ENCODE assay signal across 9 cellular contexts in the genomic region with DNA sequence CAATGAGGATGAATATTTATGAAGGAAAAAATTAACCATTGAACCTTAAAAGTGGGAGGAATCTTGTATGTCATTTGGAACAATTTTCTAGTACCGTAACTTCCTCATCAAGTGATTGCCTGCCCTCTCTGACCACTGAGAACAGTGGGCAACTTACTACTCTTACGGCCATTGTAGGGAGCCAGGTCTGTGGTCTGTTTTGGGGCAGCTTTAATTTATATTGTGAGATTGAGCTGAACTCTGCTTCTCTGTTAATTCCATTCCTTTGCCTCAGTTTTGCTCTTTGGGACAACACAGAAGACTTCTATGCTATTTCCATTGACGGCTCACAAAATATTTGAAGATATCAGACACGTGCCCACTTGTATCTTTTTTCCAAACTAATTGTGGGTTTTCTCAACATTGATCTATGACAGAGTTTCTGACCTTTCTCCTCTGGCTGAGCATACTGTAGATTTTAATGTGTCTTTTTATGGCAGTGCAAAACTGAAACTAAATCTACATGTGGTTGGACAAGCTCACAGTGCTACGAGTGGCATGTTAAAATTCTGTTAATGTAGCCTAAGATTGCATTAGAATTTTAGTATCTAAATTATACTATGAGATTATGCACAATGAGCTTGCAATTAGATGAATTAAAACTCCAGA. TPM values are rescaled to one million over a fixed set of nuclear protein-coding genes. Genes with fewer than 3 reads are reported as not detected.
A peak's percentile ranks its signal among the peaks of the same experiment; 100 is the strongest.
DNase-seq lines count a peak whose midpoint lies in the region; ATAC-seq and TF ChIP-seq lines count a peak whose summit lies in the region.
"Had no signal": no experiment of that assay in that cellular context is flagged by ENCODE, and none has a peak within 500 bp of the region (broad histone marks: within the 10 kb centered on the region; RNA-seq: fewer than 3 reads in every experiment).

No MANE protein-coding gene starts in this region.

- TF ChIP-seq CTCF in SK-N-SH (IDR thresholded peaks at IDR 0.05) = no peak

- peak overlapping the region; percentile 39; the same call in 1 of the 2 replicates for H3K4me2 ChIP-seq in SK-N-SH

- H3K36me3 Mint-ChIP-seq in CD4-positive, alpha-beta memory T cell = no peaks in the 10 kb centered on the region

- no peak overlapping the region for H3K9ac ChIP-seq in SK-N-SH

- no peaks in the 10 kb centered on the region for H3K36me3 ChIP-seq in CD4-positive, alpha-beta memory T cell (ENCODE audit: insufficient read depth, low read length)
- no peaks in the 10 kb centered on the region for H3K36me3 ChIP-seq in SK-N-SH (replicated peaks in 1 of 2; ENCODE audit: control insufficient read depth in 1 of 2, insufficient read depth in 2 of 2, low read length in 1 of 2)
- no peaks in the 10 kb centered on the region for H3K36me3 ChIP-seq in aorta (ENCODE audit: control insufficient read depth in 1 of 2, insufficient read depth in 2 of 2, low read length in 1 of 2)

- H3K9me3 Mint-ChIP-seq in CD4-positive, alpha-beta memory T cell = peaks cover 0 to 2% (median 0%) of the 10 kb centered on the region in 8 donors
- H3K9me3 Mint-ChIP-seq: neural crest cell had no signal

- no peaks in the 10 kb centered on the region for H3K9me3 ChIP-seq in CD4-positive, alpha-beta memory T cell (ENCODE audit: control insufficient read depth in 1 of 2, low read length in 2 of 2)
- H3K9me3 ChIP-seq in SK-N-SH (no peaks in the 10 kb centered on the region), aorta (ENCODE audit: control insufficient read depth, low read length) (no peaks in the 10 kb centered on the region)

- intact Hi-C loops in CD4-positive, alpha-beta memory T cell (cut with micrococcal nuclease) = no loop called here
- intact Hi-C loops in aorta (cut with DNase I) = no loop called here

- peak in 3 of 5 donors; percentile 9 to 21 (median 17) for DNase-seq in CD4-positive, alpha-beta memory T cell
- no peak for DNase-seq in SK-N-SH
- peak; percentile 18 for DNase-seq in kidney tubule cell (ENCODE audit: low spot score)
- no peak for DNase-seq in G401 (ENCODE audit: low spot score)
- DNase-seq in iPS-NIHi7 (ENCODE audit: extremely low spot score) = no peak
- no peak for DNase-seq in NCI-H1048 (lab: John Stamatoyannopoulos, UW)
- no peak for DNase-seq in aorta

- peak overlapping the region; percentile 48; the same call in 1 of the 2 replicates for H2AFZ ChIP-seq in SK-N-SH (ENCODE audit: low read depth)

- H3K79me2 ChIP-seq in SK-N-SH (ENCODE audit: insufficient read depth) = no peaks in the 10 kb centered on the region

- CTCF ChIA-PET in CD4-positive, alpha-beta memory T cell (lab: Charles Lee; ENCODE audit: partially characterized antibody) = interaction anchor here (1.2 to 1.3 kb wide), 2 partner anchors 25 to 157 kb away, joined by 3 read pairs; no protein-coding TSS in a partner anchor
- CTCF ChIA-PET in SK-N-SH (lab: Yijun Ruan, JAX) = interaction anchor here (0.7 to 1.4 kb wide), 2 partner anchors 583 to 1553 kb away, joined by 3 read pairs; no protein-coding TSS in a partner anchor

- no peaks in the 10 kb centered on the region for H3K27me3 Mint-ChIP-seq in CD4-positive, alpha-beta memory T cell

- peak overlapping the region in 5 of 7 donors; percentile 59 to 92 (median 78) for H3K27ac Mint-ChIP-seq in CD4-positive, alpha-beta memory T cell

- peak overlapping the region; percentile 25 to 29 for H3K4me3 ChIP-seq in CD4-positive, alpha-beta memory T cell (ENCODE audit: low read length in 2 of 2)
- no peak overlapping the region for H3K4me3 ChIP-seq in SK-N-SH (ENCODE audit: low read depth in 2 of 2, low read length in 1 of 2)
- no peak overlapping the region for H3K4me3 ChIP-seq in aorta (ENCODE audit: low read length in 2 of 2)

- peaks cover 6% of the 10 kb centered on the region for H3K4me1 ChIP-seq in CD4-positive, alpha-beta memory T cell (ENCODE audit: insufficient read depth, low read length)
- peaks cover 4 to 5% of the 10 kb centered on the region in 2 experiments; a peak in 1 of 4 replicates for H3K4me1 ChIP-seq in SK-N-SH (ENCODE audit: control insufficient read depth in 1 of 2, insufficient read depth in 2 of 2, low read depth in 1 of 2, low read length in 1 of 2)
- H3K4me1 ChIP-seq in aorta (ENCODE audit: control insufficient read depth in 1 of 2, insufficient read depth in 2 of 2, low read length in 2 of 2) = no peaks in the 10 kb centered on the region

- TF ChIP-seq EP300 in SK-N-SH (IDR thresholded peaks at IDR 0.05; ENCODE audit: borderline replicate concordance in 1 of 2, low read depth in 1 of 2, low read length in 1 of 2) = no peak

- H3F3A ChIP-seq in SK-N-SH (replicated peaks; ENCODE audit: insufficient read depth) = no peaks in the 10 kb centered on the region

- 90% methylated on average over 5 of the region's 5 CpGs for WGBS in SK-N-SH (ENCODE audit: low lambda C conversion rate)
- WGBS in aorta, 2 donors = 32 to 33% methylated on average over 5 of the region's 5 CpGs

- no peaks in the 10 kb centered on the region for H3K9me2 ChIP-seq in SK-N-SH

- peaks cover 6 to 8% (median 7%) of the 10 kb centered on the region in 4 donors for H3K4me1 Mint-ChIP-seq in CD4-positive, alpha-beta memory T cell
- H3K4me1 Mint-ChIP-seq: neural crest cell had no signal

- peak overlapping the region; percentile 47 to 88 (median 82) for H3K4me3 Mint-ChIP-seq in CD4-positive, alpha-beta memory T cell
- H3K4me3 Mint-ChIP-seq: neural crest cell had no signal

- in situ Hi-C loops in G401 (cut with HindIII; ENCODE audit: low sequenced_read_pairs) = no loop called here

- no peak overlapping the region for H3K27ac ChIP-seq in CD4-positive, alpha-beta memory T cell (ENCODE audit: low read depth, low read length)
- H3K27ac ChIP-seq in SK-N-SH (ENCODE audit: low read depth in 2 of 2, low read length in 1 of 2) (no peak overlapping the region; a peak in 1 of 4 replicates), aorta (ENCODE audit: low read depth in 1 of 2, low read length in 2 of 2) (no peak overlapping the region)

- POLR2A ChIA-PET in CD4-positive, alpha-beta memory T cell (lab: Charles Lee; ENCODE audit: partially characterized antibody) = interaction anchor here (0.6 kb wide), 1 partner anchor 76 kb away, joined by 3 read pairs; no protein-coding TSS in a partner anchor
- POLR2A ChIA-PET in SK-N-SH (lab: Yijun Ruan, JAX) = no interaction called here

- no peaks in the 10 kb centered on the region for H4K20me1 ChIP-seq in SK-N-SH (ENCODE audit: insufficient read depth)

- H3K27me3 ChIP-seq in CD4-positive, alpha-beta memory T cell (ENCODE audit: insufficient read depth, low read length) = no peaks in the 10 kb centered on the region
- H3K27me3 ChIP-seq in SK-N-SH (ENCODE audit: insufficient read depth) (no peaks in the 10 kb centered on the region), aorta (ENCODE audit: control insufficient read depth in 1 of 2, insufficient read depth in 2 of 2, low read length in 1 of 2) (no peaks in the 10 kb centered on the region)

- TF ChIP-seq RAD21 in SK-N-SH (IDR thresholded peaks at IDR 0.05; ENCODE audit: low read length) = no peak

- ATAC-seq in GM21576 (IDR thresholded peaks at IDR 0.05; ENCODE audit: unreplicated experiment) (peak; percentile 81), aorta (ENCODE audit: low FRiP score) (no peak)

TF ChIP-seq in SK-N-SH, 30 proteins besides CTCF, POLR2A, EP300 and RAD21:
- TF ChIP-seq SMC3 (IDR thresholded peaks at IDR 0.05; ENCODE audit: low read depth, low read length) = no peak
- TF ChIP-seq, protein P1, sequence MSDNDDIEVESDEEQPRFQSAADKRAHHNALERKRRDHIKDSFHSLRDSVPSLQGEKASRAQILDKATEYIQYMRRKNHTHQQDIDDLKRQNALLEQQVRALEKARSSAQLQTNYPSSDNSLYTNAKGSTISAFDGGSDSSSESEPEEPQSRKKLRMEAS (IDR thresholded peaks at IDR 0.05; ENCODE audit: low read depth) = no peak
- no peak for TF ChIP-seq SIN3A (IDR thresholded peaks at IDR 0.05; ENCODE audit: borderline replicate concordance, low read depth, low read length)
- TF ChIP-seq, protein P2, sequence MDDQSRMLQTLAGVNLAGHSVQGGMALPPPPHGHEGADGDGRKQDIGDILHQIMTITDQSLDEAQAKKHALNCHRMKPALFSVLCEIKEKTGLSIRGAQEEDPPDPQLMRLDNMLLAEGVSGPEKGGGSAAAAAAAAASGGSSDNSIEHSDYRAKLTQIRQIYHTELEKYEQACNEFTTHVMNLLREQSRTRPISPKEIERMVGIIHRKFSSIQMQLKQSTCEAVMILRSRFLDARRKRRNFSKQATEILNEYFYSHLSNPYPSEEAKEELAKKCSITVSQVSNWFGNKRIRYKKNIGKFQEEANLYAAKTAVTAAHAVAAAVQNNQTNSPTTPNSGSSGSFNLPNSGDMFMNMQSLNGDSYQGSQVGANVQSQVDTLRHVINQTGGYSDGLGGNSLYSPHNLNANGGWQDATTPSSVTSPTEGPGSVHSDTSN (IDR thresholded peaks at IDR 0.05) = no peak

RNA-seq across cellular contexts. Expression of a gene that starts 27.8 kb away (rescaled TPM):
- 10 to 100 TPM; 23.1 to 24.1 TPM for total RNA-seq in CD4-positive, alpha-beta memory T cell
- 10 to 100 TPM; 26.0 to 39.5 TPM for polyA plus RNA-seq in CD4-positive, alpha-beta memory T cell
- polyA plus RNA-seq in SK-N-SH (2012; rRNA removed) = 3.0 and 3.8 TPM in 2 replicates
- 3.8 and 4.3 TPM in 2 replicates for polyA plus RNA-seq in SK-N-SH (2012; cell fraction: cytosol; rRNA removed)
- 2.4 and 5.1 TPM in 2 replicates for polyA plus RNA-seq in SK-N-SH (2012; cell fraction: nucleus; rRNA removed)
- total RNA-seq in G401 (2014; rRNA removed; shearing (Covaris generic)) = 15.0 and 20.5 TPM in 2 replicates
- 10 to 100 TPM; 12.8 to 13.1 TPM for total RNA-seq in aorta
- polyA plus RNA-seq in aorta = 1 to 10 TPM; 2.1 to 3.2 TPM

Comparison
In these comparisons a context has a peak if more than half of its experiments do, and no peak if none do; other contexts are left out.
1. DNase-seq: peak in CD4-positive, alpha-beta memory T cell (3 of 5) and kidney tubule cell (single experiment); none in SK-N-SH (single experiment), G401 (single experiment), iPS-NIHi7 (single experiment), NCI-H1048 (single experiment) and aorta (0 of 2).
2. H3K4me3 ChIP-seq: peak in CD4-positive, alpha-beta memory T cell (2 of 2); none in SK-N-SH (0 of 2) and aorta (0 of 2).